In genomic region chr2:235848055-235848454, GRCh38 we compare ENCODE assay signal across 25 cellular contexts.
DNase-seq lines count a peak whose midpoint lies in the region; ATAC-seq, FAIRE-seq and TF ChIP-seq lines count a peak whose summit lies in the region.
"Had no signal": no experiment of that assay in that cellular context is flagged by ENCODE, and none has a peak within 500 bp of the region (broad histone marks: within the 10 kb centered on the region; RNA-seq: fewer than 3 reads in every experiment).

No MANE protein-coding gene starts in this region.

- ATAC-seq in GM23338 (peak; percentile 29), left colon (peak; percentile 38)
- ATAC-seq: GM12878, HepG2 had no signal

- TF ChIP-seq CTCF in GM23338 (conservative IDR thresholded peaks at IDR 0.05; ENCODE audit: low read depth in 2 of 2) (no peak), brain (conservative IDR thresholded peaks at IDR 0.05) (no peak), endothelial cell (IDR thresholded peaks at IDR 0.05; ENCODE audit: unreplicated experiment) (no peak)

- no peaks in the 10 kb centered on the region for H4K20me1 ChIP-seq in GM23338 (replicated peaks; ENCODE audit: insufficient read depth)

- no peak for FAIRE-seq in small intestine (lab: Jason Lieb, UNC)
- FAIRE-seq: A204.1, G401.6, GM12878, H54 had no signal

- peaks cover 20% of the 10 kb centered on the region for H3K4me1 ChIP-seq in GM23338 (ENCODE audit: insufficient read depth)
- no peaks in the 10 kb centered on the region for H3K4me1 ChIP-seq in small intestine (ENCODE audit: control insufficient read depth in 2 of 2, insufficient read depth in 1 of 2, low read depth in 1 of 2, low read length in 1 of 2)
- H3K4me1 ChIP-seq: BLaER1 had no signal

- intact Hi-C loops in left colon (cut with DNase I, micrococcal nuclease): no loop called here
- intact Hi-C loops in activated CD4-positive, alpha-beta T cell treated with anti-CD3 and anti-CD28 coated beads, Interleukin-2, amount 10 ng/mL, durations not matched to agents 24 days and 14 days (cut with micrococcal nuclease): no loop called here

- H3K36me3 ChIP-seq in GM23338 (ENCODE audit: insufficient read depth) (no peaks in the 10 kb centered on the region), small intestine (ENCODE audit: control insufficient read depth in 2 of 2, insufficient read depth in 2 of 2, low read length in 2 of 2) (no peaks in the 10 kb centered on the region)

- H3K27ac Mint-ChIP-seq in GM23338 (no peak overlapping the region), brain (peak overlapping the region in 3 of 5 experiments; percentile 72 to 79 (median 73)), endothelial cell (ENCODE audit: unreplicated experiment) (no peak overlapping the region)
- no peak overlapping the region for H3K27ac Mint-ChIP-seq in activated CD4-positive, alpha-beta T cell treated with anti-CD3 and anti-CD28 coated beads, Interleukin-2, amount 10 ng/mL, durations not matched to agents 24 days and 14 days
- H3K27ac Mint-ChIP-seq: CD4-positive, CD25-positive, alpha-beta regulatory T cell; HFFc6 had no signal

- H3F3A ChIP-seq in GM23338 (replicated peaks; ENCODE audit: low read depth): no peaks in the 10 kb centered on the region

- no peaks in the 10 kb centered on the region for H3K9me3 ChIP-seq in small intestine (ENCODE audit: control insufficient read depth, low read depth)
- H3K9me3 ChIP-seq: BLaER1, SK-N-SH had no signal

- no peak for DNase-seq in GM23338 (ENCODE audit: low spot score)
- no peak for DNase-seq in left colon
- DNase-seq in small intestine: peak; percentile 28
- no peak for DNase-seq in endothelial cell (ENCODE audit: low spot score)
- no peak for DNase-seq in NCI-H128 (lab: John Stamatoyannopoulos, UW; ENCODE audit: unreplicated experiment)
- DNase-seq in activated CD4-positive, alpha-beta T cell treated with anti-CD3 and anti-CD28 coated beads, Interleukin-2, amount 10 ng/mL, durations not matched to agents 24 days and 14 days: no peak
- DNase-seq: CD4-positive, CD25-positive, alpha-beta regulatory T cell; DMS53; HFFc6; Karpas-422; NCI-H1092; NCI-H1436; NCI-H187; NCI-H526; NCI-H82; NK-92 treated with Interleukin-12 subunit alpha and Interleukin-12 subunit beta, amount 100 ng/mL, for 24 hours; PC-3; SK-N-SH had no signal

- H3K27me3 Mint-ChIP-seq in GM23338 (ENCODE audit: insufficient read depth, low read depth, poor library complexity) (peaks cover 8% of the 10 kb centered on the region), brain (peaks cover 80% of the 10 kb centered on the region), endothelial cell (ENCODE audit: unreplicated experiment) (peaks cover 3% of the 10 kb centered on the region)
- H3K27me3 Mint-ChIP-seq in activated CD4-positive, alpha-beta T cell treated with anti-CD3 and anti-CD28 coated beads, Interleukin-2, amount 10 ng/mL, durations not matched to agents 24 days and 14 days: no peaks in the 10 kb centered on the region
- H3K27me3 Mint-ChIP-seq: CD4-positive, CD25-positive, alpha-beta regulatory T cell had no signal

- H3K9me3 Mint-ChIP-seq in GM23338 (no peaks in the 10 kb centered on the region), brain (no peaks in the 10 kb centered on the region), endothelial cell (ENCODE audit: unreplicated experiment) (no peaks in the 10 kb centered on the region)
- H3K9me3 Mint-ChIP-seq in activated CD4-positive, alpha-beta T cell treated with anti-CD3 and anti-CD28 coated beads, Interleukin-2, amount 10 ng/mL, durations not matched to agents 24 days and 14 days: no peaks in the 10 kb centered on the region
- H3K9me3 Mint-ChIP-seq: HFFc6 had no signal

- H3K36me3 Mint-ChIP-seq in GM23338 (ENCODE audit: low read depth) (no peaks in the 10 kb centered on the region; the same call in 2 of the 3 replicates), brain (peaks cover 28% of the 10 kb centered on the region), endothelial cell (ENCODE audit: low read depth, unreplicated experiment) (peaks cover 8% of the 10 kb centered on the region)
- H3K36me3 Mint-ChIP-seq in activated CD4-positive, alpha-beta T cell treated with anti-CD3 and anti-CD28 coated beads, Interleukin-2, amount 10 ng/mL, durations not matched to agents 24 days and 14 days (ENCODE audit: low read depth): no peaks in the 10 kb centered on the region
- H3K36me3 Mint-ChIP-seq: CD4-positive, CD25-positive, alpha-beta regulatory T cell had no signal

- no peaks in the 10 kb centered on the region for H3K9me2 ChIP-seq in GM23338 (ENCODE audit: insufficient read depth)
- H3K9me2 ChIP-seq: SK-N-SH had no signal

- 82 to 86% (median 84%) methylated on average over 4 of the region's 4 CpGs for WGBS in small intestine, 3 donors

- H3K4me1 Mint-ChIP-seq in GM23338 (peaks cover 35% of the 10 kb centered on the region), brain (peaks cover 72% of the 10 kb centered on the region), endothelial cell (ENCODE audit: unreplicated experiment) (peaks cover 27% of the 10 kb centered on the region)
- no peaks in the 10 kb centered on the region for H3K4me1 Mint-ChIP-seq in activated CD4-positive, alpha-beta T cell treated with anti-CD3 and anti-CD28 coated beads, Interleukin-2, amount 10 ng/mL, durations not matched to agents 24 days and 14 days
- H3K4me1 Mint-ChIP-seq: CD4-positive, CD25-positive, alpha-beta regulatory T cell had no signal

- no peak overlapping the region for H2AFZ ChIP-seq in GM23338

- H3K27ac ChIP-seq in GM23338 (ENCODE audit: low read depth): no peak overlapping the region
- no peak overlapping the region for H3K27ac ChIP-seq in small intestine (ENCODE audit: low read depth in 1 of 2, low read length in 1 of 2)
- H3K27ac ChIP-seq: BLaER1 had no signal

- H3K27me3 ChIP-seq in GM23338 (ENCODE audit: insufficient read depth) (no peaks in the 10 kb centered on the region), small intestine (ENCODE audit: control insufficient read depth in 2 of 2, insufficient read depth in 2 of 2, low read length in 2 of 2) (no peaks in the 10 kb centered on the region)
- H3K27me3 ChIP-seq: BLaER1 had no signal

- H3K4me3 Mint-ChIP-seq in GM23338: no peak overlapping the region
- no peak overlapping the region for H3K4me3 Mint-ChIP-seq in brain
- H3K4me3 Mint-ChIP-seq in endothelial cell (ENCODE audit: unreplicated experiment): no peak overlapping the region
- no peak overlapping the region for H3K4me3 Mint-ChIP-seq in activated CD4-positive, alpha-beta T cell treated with anti-CD3 and anti-CD28 coated beads, Interleukin-2, amount 10 ng/mL, durations not matched to agents 24 days and 14 days
- H3K4me3 Mint-ChIP-seq: CD4-positive, CD25-positive, alpha-beta regulatory T cell; HFFc6 had no signal

- H3K79me2 ChIP-seq in GM23338 (replicated peaks; ENCODE audit: insufficient read depth): no peaks in the 10 kb centered on the region

- no peak overlapping the region for H3K4me2 ChIP-seq in GM23338
- H3K4me2 ChIP-seq: BLaER1, SK-N-SH had no signal

- no peak overlapping the region for H3K4me3 ChIP-seq in GM23338
- H3K4me3 ChIP-seq in small intestine (ENCODE audit: low read depth in 1 of 2, low read length in 2 of 2): no peak overlapping the region
- H3K4me3 ChIP-seq: BLaER1, GM12878 had no signal

TF ChIP-seq in GM23338, 12 proteins besides CTCF, POLR2A, EP300 and RAD21:
- TF ChIP-seq JUNB (IDR thresholded peaks at IDR 0.05; ENCODE audit: unreplicated experiment) (no peak), STAT1 (IDR thresholded peaks at IDR 0.05; ENCODE audit: unreplicated experiment) (no peak), EZH2 (IDR thresholded peaks at IDR 0.05; ENCODE audit: low read depth, unreplicated experiment) (no peak), ZNF114 (CRISPR knock-in tag; IDR thresholded peaks at IDR 0.05) (no peak), NANOG (IDR thresholded peaks at IDR 0.05; ENCODE audit: borderline replicate concordance) (no peak), EZH2phosphoT487 (IDR thresholded peaks at IDR 0.05; ENCODE audit: unreplicated experiment) (no peak)

Comparison
In these comparisons a context has a peak if more than half of its experiments do, and no peak if none do; other contexts are left out.
1. H3K27ac Mint-ChIP-seq: peak in brain (3 of 5); none in GM23338 (single experiment), endothelial cell (single experiment) and activated CD4-positive, alpha-beta T cell treated with anti-CD3 and anti-CD28 coated beads, Interleukin-2, amount 10 ng/mL, durations not matched to agents 24 days and 14 days (single experiment).